Comparison of ENCODE assay signal across 16 cellular contexts in the genomic region with DNA sequence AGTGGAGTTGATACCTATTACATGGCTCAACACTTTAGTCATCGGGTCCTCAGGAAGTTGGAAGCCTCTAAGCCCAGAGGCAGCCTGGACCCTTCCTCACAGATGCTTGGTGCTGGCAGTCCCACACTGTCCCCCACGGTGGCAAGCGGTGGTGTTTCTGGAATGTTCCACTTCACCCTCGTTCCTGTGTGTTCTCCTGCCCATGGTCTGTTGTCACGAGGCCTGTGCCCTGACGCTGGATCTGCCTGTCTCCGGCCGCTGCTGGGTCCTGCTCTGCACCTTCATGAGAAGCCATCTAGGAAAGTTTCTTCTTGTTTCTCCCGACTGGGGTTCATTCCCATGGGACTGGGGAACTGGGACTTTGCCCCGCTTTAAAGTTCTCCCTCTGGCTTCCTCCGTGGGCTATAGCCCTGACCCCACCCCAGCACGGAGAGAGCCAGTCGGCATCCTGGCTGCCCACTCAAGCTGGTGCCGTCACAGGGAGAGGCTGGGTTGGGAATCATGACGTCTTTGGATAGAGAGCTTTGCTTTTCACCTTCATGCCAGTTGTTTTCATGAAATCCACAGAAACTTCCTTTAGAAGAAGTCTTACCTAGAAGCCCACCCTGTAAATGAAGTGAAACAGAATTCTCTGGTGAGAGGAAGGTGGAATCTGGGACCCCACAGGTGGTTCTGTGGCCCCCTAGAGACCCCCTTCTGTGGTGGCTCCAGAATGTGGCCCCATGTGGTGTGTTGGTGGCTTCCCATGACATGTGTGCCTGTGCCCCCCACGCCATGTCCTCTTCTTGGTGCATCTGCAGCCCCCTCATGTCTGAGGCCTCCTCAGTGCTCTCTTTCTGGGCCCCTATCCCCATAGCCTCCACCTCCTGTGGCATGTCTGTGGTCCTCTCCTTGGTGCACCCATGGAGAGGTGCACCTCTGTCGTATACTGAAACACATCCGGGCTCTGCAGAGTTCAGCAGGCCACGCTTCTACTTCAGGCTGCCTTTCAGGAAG.
"Had no signal": no experiment of that assay in that cellular context is flagged by ENCODE, and none has a peak within 500 bp of the region (broad histone marks: within the 10 kb centered on the region; RNA-seq: fewer than 3 reads in every experiment).

No MANE protein-coding gene starts in this region.

- H3K4me3 ChIP-seq: body of pancreas had no signal

- FAIRE-seq: kidney had no signal

- H3K4me1 ChIP-seq: body of pancreas had no signal

- H3K9me3 ChIP-seq: body of pancreas had no signal

- ATAC-seq: body of pancreas, T-helper 17 cell, WTC11 had no signal

- H3K27ac ChIP-seq: body of pancreas had no signal

- H3K27me3 ChIP-seq: body of pancreas had no signal

- DNase-seq: activated CD4-positive, alpha-beta T cell treated with anti-CD3 and anti-CD28 coated beads, Interleukin-2, amount 10 ng/mL, durations not matched to agents 7 days and 5 days; activated naive CD8-positive, alpha-beta T cell treated with anti-CD3 and anti-CD28 coated beads for 36 hours; amygdala; effector CD8-positive, alpha-beta T cell; foreskin fibroblast; glutamatergic neuron; hypothalamus; kidney; mesendoderm; nephron progenitor cell; stimulated activated naive CD4-positive, alpha-beta T cell treated with Interleukin-2 at 50 U/mL for 16 hours; substantia nigra; T-helper 17 cell; trophoblast cell had no signal
